ENCODE assay signal across 36 cellular contexts in the genomic region with DNA sequence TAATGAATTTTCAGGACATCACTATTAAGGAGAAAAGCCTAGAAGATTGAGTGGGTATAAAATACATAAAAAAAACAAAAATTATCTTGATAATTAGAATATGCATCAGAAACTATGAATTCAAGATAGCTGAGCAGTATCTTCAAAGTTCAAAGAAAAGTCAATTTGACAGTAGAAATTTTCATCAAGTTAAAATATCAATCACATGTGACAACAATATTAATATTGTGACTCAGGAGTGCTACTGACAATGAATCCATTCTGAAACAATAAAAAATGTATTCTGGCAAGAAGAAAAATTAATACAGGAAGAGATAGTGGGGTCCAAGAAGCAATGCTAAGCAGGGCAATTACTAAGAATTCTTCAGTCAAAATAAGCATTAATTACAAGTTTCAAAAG.
"Had no signal": no experiment of that assay in that cellular context is flagged by ENCODE, and none has a peak within 500 bp of the region (broad histone marks: within the 10 kb centered on the region; RNA-seq: fewer than 3 reads in every experiment).

No MANE protein-coding gene starts in this region.

- H3K4me1 ChIP-seq: adrenal gland, breast epithelium had no signal

- H3K27ac ChIP-seq: adrenal gland, brain microvascular endothelial cell, breast epithelium, VCaP had no signal

- H3K4me1 Mint-ChIP-seq: activated B cell treated with CpG ODN at 0.5 μM for 24 hours; activated CD4-positive, alpha-beta T cell treated with anti-CD3 and anti-CD28 coated beads, Interleukin-2, amount 10 ng/mL, durations not matched to agents 24 days and 14 days; activated CD8-positive, alpha-beta memory T cell treated with anti-CD3 and anti-CD28 coated beads, Interleukin-2, amount 10 ng/mL, durations not matched to agents 7 days and 5 days; activated naive CD8-positive, alpha-beta T cell treated with anti-CD3 and anti-CD28 coated beads for 36 hours; activated T-helper 17 cell treated with anti-CD3 and anti-CD28 coated beads, Interleukin-2, amount 50 U/mL, for 72 hours had no signal

- FAIRE-seq: TTC549 had no signal

- H3K36me3 Mint-ChIP-seq: activated CD4-positive, alpha-beta memory T cell treated with anti-CD3 and anti-CD28 coated beads for 36 hours; activated CD8-positive, alpha-beta memory T cell treated with anti-CD3 and anti-CD28 coated beads, Interleukin-2, amount 10 ng/mL, durations not matched to agents 7 days and 5 days; activated naive CD4-positive, alpha-beta T cell treated with anti-CD3 and anti-CD28 coated beads, Interleukin-2, amount 50 U/mL, for 72 hours; activated naive CD8-positive, alpha-beta T cell treated with anti-CD3 and anti-CD28 coated beads for 36 hours had no signal

- H3K4me3 ChIP-seq: adrenal gland, breast epithelium had no signal

- H3K9me3 ChIP-seq: adrenal gland, breast epithelium had no signal

- H3K27ac Mint-ChIP-seq: activated B cell treated with CpG ODN at 0.5 μM for 24 hours; activated CD4-positive, alpha-beta memory T cell treated with anti-CD3 and anti-CD28 coated beads for 36 hours; activated CD4-positive, alpha-beta T cell treated with anti-CD3 and anti-CD28 coated beads, Interleukin-2, amount 10 ng/mL, durations not matched to agents 24 days and 14 days; activated CD8-positive, alpha-beta memory T cell treated with anti-CD3 and anti-CD28 coated beads, Interleukin-2, amount 10 ng/mL, durations not matched to agents 7 days and 5 days; activated CD8-positive, alpha-beta T cell treated with anti-CD3 and anti-CD28 coated beads, Interleukin-2, amount 10 ng/mL, durations not matched to agents 7 days and 5 days; activated naive CD4-positive, alpha-beta T cell treated with anti-CD3 and anti-CD28 coated beads for 36 hours; activated naive CD4-positive, alpha-beta T cell treated with anti-CD3 and anti-CD28 coated beads, Interleukin-2, amount 50 U/mL, for 72 hours; activated naive CD8-positive, alpha-beta T cell treated with anti-CD3 and anti-CD28 coated beads for 36 hours; activated T-cell treated with anti-CD3 and anti-CD28 coated beads, Interleukin-2, amount 50 U/mL, for 72 hours; activated T-helper 1 cell treated with anti-CD3 and anti-CD28 coated beads, Interleukin-12 subunit alpha, Interleukin-12 subunit beta, Interleukin-2, Interleukin-4 antibody, amounts not matched to agents 30 ng/mL and 10 ng/mL and 1 ng/mL, durations not matched to agents 14 hours and 24 hours and 36 hours; activated T-helper 17 cell treated with anti-CD3 and anti-CD28 coated beads, Interleukin-2, amount 50 U/mL, for 72 hours; T-helper 1 cell treated with Interleukin-12 subunit alpha and Interleukin-12 subunit beta and Interleukin-4 antibody, amounts not matched to agents 30 μg/mL and 1 μg/mL, for 36 hours; T-helper 2 cell treated with Interferon-gamma antibody and Interleukin-4, amounts not matched to agents 5 μg/mL and 100 μg/mL, for 36 hours had no signal

- DNase-seq: activated B cell treated with CpG ODN at 0.5 μM for 24 hours; activated CD4-positive, alpha-beta memory T cell treated with anti-CD3 and anti-CD28 coated beads for 36 hours; activated CD4-positive, alpha-beta T cell treated with anti-CD3 and anti-CD28 coated beads for 4 hours; activated CD4-positive, alpha-beta T cell treated with anti-CD3 and anti-CD28 coated beads, Interleukin-2, amount 10 ng/mL, durations not matched to agents 24 days and 14 days; activated CD4-positive, alpha-beta T cell treated with anti-CD3 and anti-CD28 coated beads, Interleukin-2, amount 50 U/mL, for 1 hour; activated CD4-positive, alpha-beta T cell treated with anti-CD3 and anti-CD28 coated beads, Interleukin-2, amount 50 U/mL, for 4 hours; activated CD4-positive, CD25-positive, alpha-beta regulatory T cell treated with anti-CD3 and anti-CD28 coated beads, Interleukin-2, amount 50 U/mL, for 72 hours; activated CD8-positive, alpha-beta memory T cell treated with anti-CD3 and anti-CD28 coated beads for 24 hours; activated CD8-positive, alpha-beta memory T cell treated with anti-CD3 and anti-CD28 coated beads, Interleukin-2, amount 10 ng/mL, durations not matched to agents 7 days and 5 days; activated CD8-positive, alpha-beta T cell treated with anti-CD3 and anti-CD28 coated beads, Interleukin-2, amount 10 ng/mL, durations not matched to agents 7 days and 5 days; activated effector memory CD4-positive, alpha-beta T cell treated with anti-CD3 and anti-CD28 coated beads, Interleukin-2, amount 50 U/mL, for 16 hours; activated gamma-delta T cell treated with Interleukin-2 at 50 U/mL for 16 hours; activated naive CD4-positive, alpha-beta T cell; activated naive CD4-positive, alpha-beta T cell treated with anti-CD3 and anti-CD28 coated beads for 36 hours; activated naive CD4-positive, alpha-beta T cell treated with anti-CD3 and anti-CD28 coated beads, Interleukin-2, amount 50 U/mL, for 16 hours; activated naive CD8-positive, alpha-beta T cell treated with anti-CD3 and anti-CD28 coated beads for 36 hours; activated T-cell treated with anti-CD3 and anti-CD28 coated beads for 4 hours; activated T-cell treated with anti-CD3 and anti-CD28 coated beads, Interleukin-2, amount 50 U/mL, for 1 hour; activated T-cell treated with anti-CD3 and anti-CD28 coated beads, Interleukin-2, amount 50 U/mL, for 4 hours; activated T-cell treated with anti-CD3 and anti-CD28 coated beads, Interleukin-2, amount 50 U/mL, for 72 hours; adrenal gland; amniotic stem cell; aorta; brain microvascular endothelial cell; central memory CD4-positive, alpha-beta T cell; T-helper 1 cell; T-helper 2 cell; T-helper 9 cell had no signal

- H3K27me3 ChIP-seq: brain microvascular endothelial cell had no signal

- H3K9me3 Mint-ChIP-seq: activated CD4-positive, alpha-beta memory T cell treated with anti-CD3 and anti-CD28 coated beads for 36 hours; activated CD4-positive, alpha-beta T cell treated with anti-CD3 and anti-CD28 coated beads, Interleukin-2, amount 10 ng/mL, durations not matched to agents 24 days and 14 days; activated naive CD4-positive, alpha-beta T cell treated with anti-CD3 and anti-CD28 coated beads for 36 hours; activated naive CD4-positive, alpha-beta T cell treated with anti-CD3 and anti-CD28 coated beads, Interleukin-2, amount 50 U/mL, for 72 hours; activated naive CD8-positive, alpha-beta T cell treated with anti-CD3 and anti-CD28 coated beads for 36 hours; activated T-cell treated with anti-CD3 and anti-CD28 coated beads, Interleukin-2, amount 50 U/mL, for 4 hours; activated T-helper 1 cell treated with anti-CD3 and anti-CD28 coated beads, Interleukin-12 subunit alpha, Interleukin-12 subunit beta, Interleukin-2, Interleukin-4 antibody, amounts not matched to agents 30 ng/mL and 10 ng/mL and 1 ng/mL, durations not matched to agents 14 hours and 24 hours and 36 hours; activated T-helper 17 cell treated with anti-CD3 and anti-CD28 coated beads, Interleukin-2, amount 50 U/mL, for 72 hours; T-helper 2 cell treated with Interferon-gamma antibody and Interleukin-4, amounts not matched to agents 5 μg/mL and 100 μg/mL, for 36 hours had no signal

- H3K4me3 Mint-ChIP-seq: activated B cell treated with CpG ODN at 0.5 μM for 24 hours; activated CD4-positive, alpha-beta memory T cell treated with anti-CD3 and anti-CD28 coated beads for 36 hours; activated CD4-positive, alpha-beta T cell treated with anti-CD3 and anti-CD28 coated beads, Interleukin-2, amount 10 ng/mL, durations not matched to agents 24 days and 14 days; activated CD8-positive, alpha-beta memory T cell treated with anti-CD3 and anti-CD28 coated beads, Interleukin-2, amount 10 ng/mL, durations not matched to agents 7 days and 5 days; activated CD8-positive, alpha-beta T cell treated with anti-CD3 and anti-CD28 coated beads, Interleukin-2, amount 10 ng/mL, durations not matched to agents 7 days and 5 days; activated naive CD4-positive, alpha-beta T cell treated with anti-CD3 and anti-CD28 coated beads for 36 hours; activated naive CD8-positive, alpha-beta T cell treated with anti-CD3 and anti-CD28 coated beads for 36 hours; activated T-cell treated with anti-CD3 and anti-CD28 coated beads, Interleukin-2, amount 50 U/mL, for 4 hours; activated T-cell treated with anti-CD3 and anti-CD28 coated beads, Interleukin-2, amount 50 U/mL, for 72 hours; activated T-helper 1 cell treated with anti-CD3 and anti-CD28 coated beads, Interleukin-12 subunit alpha, Interleukin-12 subunit beta, Interleukin-2, Interleukin-4 antibody, amounts not matched to agents 30 ng/mL and 10 ng/mL and 1 ng/mL, durations not matched to agents 14 hours and 24 hours and 36 hours; activated T-helper 17 cell treated with anti-CD3 and anti-CD28 coated beads, Interleukin-2, amount 50 U/mL, for 72 hours; T-helper 1 cell treated with Interleukin-12 subunit alpha and Interleukin-12 subunit beta and Interleukin-4 antibody, amounts not matched to agents 30 μg/mL and 1 μg/mL, for 36 hours; T-helper 2 cell treated with Interferon-gamma antibody and Interleukin-4, amounts not matched to agents 5 μg/mL and 100 μg/mL, for 36 hours had no signal

- H3K27me3 Mint-ChIP-seq: activated B cell treated with CpG ODN at 0.5 μM for 24 hours; activated CD4-positive, alpha-beta memory T cell treated with anti-CD3 and anti-CD28 coated beads for 36 hours; activated CD4-positive, alpha-beta T cell treated with anti-CD3 and anti-CD28 coated beads, Interleukin-2, amount 10 ng/mL, durations not matched to agents 24 days and 14 days; activated CD8-positive, alpha-beta memory T cell treated with anti-CD3 and anti-CD28 coated beads, Interleukin-2, amount 10 ng/mL, durations not matched to agents 7 days and 5 days; activated naive CD8-positive, alpha-beta T cell treated with anti-CD3 and anti-CD28 coated beads for 36 hours; activated T-helper 17 cell treated with anti-CD3 and anti-CD28 coated beads, Interleukin-2, amount 50 U/mL, for 72 hours had no signal

- H3K36me3 ChIP-seq: adrenal gland, brain microvascular endothelial cell, breast epithelium had no signal

- ATAC-seq: activated CD8-positive, alpha-beta memory T cell treated with anti-CD3 and anti-CD28 coated beads, Interleukin-2, amount 10 ng/mL, durations not matched to agents 7 days and 5 days; activated CD8-positive, alpha-beta T cell treated with anti-CD3 and anti-CD28 coated beads, Interleukin-2, amount 10 ng/mL, durations not matched to agents 7 days and 5 days; activated naive CD4-positive, alpha-beta T cell treated with anti-CD3 and anti-CD28 coated beads, Interleukin-2, amount 50 U/mL, for 72 hours; activated T-cell treated with anti-CD3 and anti-CD28 coated beads, Interleukin-2, amount 50 U/mL, for 4 hours; activated T-cell treated with anti-CD3 and anti-CD28 coated beads, Interleukin-2, amount 50 U/mL, for 72 hours; activated T-helper 17 cell treated with anti-CD3 and anti-CD28 coated beads, Interleukin-2, amount 50 U/mL, for 72 hours had no signal
